Comparison of ENCODE assay signal across 10 cellular contexts in the genomic region with DNA sequence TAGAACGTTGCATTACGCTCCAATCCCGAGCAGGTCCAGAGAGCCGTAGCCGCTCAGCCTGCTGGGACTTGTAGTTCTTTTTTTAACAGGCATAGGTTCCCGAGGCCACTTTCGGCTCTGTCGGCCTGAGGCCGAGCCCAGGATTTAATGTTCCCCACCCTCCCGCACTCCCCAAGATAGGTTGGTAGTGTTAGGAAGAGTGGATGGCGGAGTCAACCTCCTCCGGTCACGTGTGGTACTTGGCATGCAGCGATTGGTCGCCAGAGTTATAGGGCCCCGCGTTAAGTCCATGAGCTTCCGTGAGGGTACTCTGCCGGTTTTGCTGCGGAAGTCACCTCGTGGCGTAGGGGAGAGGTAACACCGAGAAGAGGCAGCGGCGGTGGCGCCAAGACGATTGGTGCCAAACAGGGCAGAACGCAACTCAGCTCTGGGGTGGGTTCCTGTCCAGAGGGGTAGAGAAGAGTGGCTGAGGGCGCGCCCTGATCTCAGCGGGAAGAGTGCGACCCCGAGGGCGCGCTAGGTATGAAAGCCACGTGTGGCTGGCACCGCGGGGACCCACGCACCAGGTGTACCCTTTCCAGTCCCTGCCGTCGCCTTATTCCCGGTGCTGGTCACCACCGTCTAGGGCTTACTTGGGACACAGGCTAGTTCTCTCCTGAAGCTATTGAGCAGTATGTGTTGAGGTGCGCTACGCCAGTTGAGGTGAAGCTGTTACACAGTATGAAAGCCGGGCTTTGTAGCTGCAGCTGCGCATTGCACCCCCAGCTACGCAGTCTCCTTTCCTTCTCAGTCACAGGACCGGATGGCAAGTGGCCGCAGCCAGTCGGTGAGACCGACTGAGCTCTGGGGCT.
DNase-seq lines count a peak whose midpoint lies in the region; ATAC-seq and TF ChIP-seq lines count a peak whose summit lies in the region.
"Had no signal": no experiment of that assay in that cellular context is flagged by ENCODE, and none has a peak within 500 bp of the region (broad histone marks: within the 10 kb centered on the region; RNA-seq: fewer than 3 reads in every experiment).

No MANE protein-coding gene starts in this region.

- TF ChIP-seq CTCF in GM12864 (IDR thresholded peaks at IDR 0.05; ENCODE audit: low read depth, low read length, missing control alignments): no peak
- no peak for TF ChIP-seq CTCF in foreskin keratinocyte (conservative IDR thresholded peaks at IDR 0.05)
- no peak for TF ChIP-seq CTCF in type B pancreatic cell (conservative IDR thresholded peaks at IDR 0.05)
- TF ChIP-seq CTCF in stomach (IDR thresholded peaks at IDR 0.05): no peak
- TF ChIP-seq CTCF in spleen (IDR thresholded peaks at IDR 0.05 in 8 of 11, conservative IDR thresholded peaks at IDR 0.05 in 3 of 11): peak in 1 of 11 experiments; percentile 8

- H3K27me3 ChIP-seq in foreskin keratinocyte (no peaks in the 10 kb centered on the region), stomach (no peaks in the 10 kb centered on the region), spleen (replicated peaks in 1 of 7) (no peaks in the 10 kb centered on the region)
- H3K27me3 ChIP-seq: left lung had no signal

- no peaks in the 10 kb centered on the region for H3K36me3 ChIP-seq in stomach
- no peaks in the 10 kb centered on the region for H3K36me3 ChIP-seq in spleen
- H3K36me3 ChIP-seq: left lung had no signal

- no peaks in the 10 kb centered on the region for H3K4me1 Mint-ChIP-seq in type B pancreatic cell (ENCODE audit: unreplicated experiment)
- H3K4me1 Mint-ChIP-seq: IgD-negative memory B cell had no signal

- 0 to 1% (median 0%) methylated on average over 33 to 52 of the region's 52 CpGs; no CpG with 5 or more reads in 2 of the 5 donors for WGBS in stomach, 5 donors
- 0% methylated on average over 13 to 52 of the region's 52 CpGs; no CpG with 5 or more reads in 2 of the 5 donors for WGBS in spleen, 5 donors

- no peak for TF ChIP-seq EP300 in stomach (IDR thresholded peaks at IDR 0.05)

- intact Hi-C loops in stomach (cut with DNase I; ENCODE audit: low total_unique reads) (no loop called here), spleen (cut with DNase I; ENCODE audit: low total_unique reads) (no loop called here)

- H3K4me3 ChIP-seq in GM12864 (ENCODE audit: low read depth, low read length): peak overlapping the region; percentile 58
- peak overlapping the region in 2 of 4 donors; percentile 65 to 78 for H3K4me3 ChIP-seq in stomach
- peak overlapping the region in 3 of 8 donors; percentile 63 to 73 (median 66) for H3K4me3 ChIP-seq in spleen

- no peak overlapping the region for H3K4me3 Mint-ChIP-seq in type B pancreatic cell
- H3K4me3 Mint-ChIP-seq: IgD-negative memory B cell had no signal

- no peaks in the 10 kb centered on the region for H3K9me3 ChIP-seq in stomach
- no peaks in the 10 kb centered on the region for H3K9me3 ChIP-seq in spleen
- H3K9me3 ChIP-seq: left lung had no signal

- no peaks in the 10 kb centered on the region for H3K27me3 Mint-ChIP-seq in type B pancreatic cell
- H3K27me3 Mint-ChIP-seq: IgD-negative memory B cell had no signal

- H3K27ac Mint-ChIP-seq in type B pancreatic cell: no peak overlapping the region
- H3K27ac Mint-ChIP-seq: IgD-negative memory B cell had no signal

- DNase-seq in GM12864 (ENCODE audit: low read depth) (peak; percentile 92), foreskin keratinocyte (peak; percentile 89 to 93), type B pancreatic cell (ENCODE audit: extremely low spot score, unreplicated experiment) (no peak), stomach (no peak), spleen (no peak)
- peak; percentile 85 for DNase-seq in activated CD4-positive, alpha-beta T cell treated with anti-CD3 and anti-CD28 coated beads for 48 hours
- DNase-seq in stimulated activated CD4-positive, alpha-beta T cell treated with anti-CD3 and anti-CD28 coated beads, Interleukin-15, amount 100 ng/mL, for 24 hours: peak; percentile 86

- H3K9me3 Mint-ChIP-seq in type B pancreatic cell: no peaks in the 10 kb centered on the region
- H3K9me3 Mint-ChIP-seq: IgD-negative memory B cell had no signal

- no peaks in the 10 kb centered on the region for H3K36me3 Mint-ChIP-seq in type B pancreatic cell
- H3K36me3 Mint-ChIP-seq: IgD-negative memory B cell had no signal

- H3K27ac ChIP-seq in foreskin keratinocyte (peak overlapping the region; percentile 62), stomach (peak overlapping the region in 2 of 5 donors; percentile 87 to 92), spleen (peak overlapping the region in 3 of 8 donors; percentile 88 to 93 (median 92))

- H3K4me1 ChIP-seq in foreskin keratinocyte: no peaks in the 10 kb centered on the region
- peaks cover 0 to 8% (median 0%) of the 10 kb centered on the region in 4 donors for H3K4me1 ChIP-seq in stomach
- peaks cover 0 to 40% (median 11%) of the 10 kb centered on the region in 6 donors for H3K4me1 ChIP-seq in spleen
- H3K4me1 ChIP-seq: left lung had no signal

- ATAC-seq in HG03571 (IDR thresholded peaks at IDR 0.05; ENCODE audit: unreplicated experiment) (peak; percentile 65), foreskin keratinocyte (peak; percentile 95)
- ATAC-seq: left lung had no signal

- TF ChIP-seq POLR2A in stomach (IDR thresholded peaks at IDR 0.05): no peak
- TF ChIP-seq POLR2A in spleen (IDR thresholded peaks at IDR 0.05): no peak

Comparison
In these comparisons a context has a peak if more than half of its experiments do, and no peak if none do; other contexts are left out.
1. DNase-seq: peak in GM12864 (single experiment), activated CD4-positive, alpha-beta T cell treated with anti-CD3 and anti-CD28 coated beads for 48 hours (single experiment), foreskin keratinocyte (2 of 2) and stimulated activated CD4-positive, alpha-beta T cell treated with anti-CD3 and anti-CD28 coated beads, Interleukin-15, amount 100 ng/mL, for 24 hours (single experiment); none in type B pancreatic cell (single experiment), stomach (single experiment) and spleen (single experiment).